ENCODE assay signal across 8 cellular contexts in genomic region chr17:36947922-36948716, GRCh38. TPM values are rescaled to one million over a fixed set of nuclear protein-coding genes. Genes with fewer than 3 reads are reported as not detected.
A peak's percentile ranks its signal among the peaks of the same experiment; 100 is the strongest.
DNase-seq lines count a peak whose midpoint lies in the region; ATAC-seq and TF ChIP-seq lines count a peak whose summit lies in the region.

No MANE protein-coding gene starts in this region.

- peaks cover 42% of the 10 kb centered on the region for H3K27me3 ChIP-seq in CD8-positive, alpha-beta T cell (ENCODE audit: insufficient read depth, low read length)
- H3K27me3 ChIP-seq in cardiac muscle cell = peaks cover 45% of the 10 kb centered on the region

- H3K36me3 ChIP-seq in CD8-positive, alpha-beta T cell (ENCODE audit: insufficient read depth, low read length) = peaks cover 8% of the 10 kb centered on the region
- H3K36me3 ChIP-seq in cardiac muscle cell = peaks cover 5% of the 10 kb centered on the region

- H3K4me1 ChIP-seq in CD8-positive, alpha-beta T cell (ENCODE audit: insufficient read depth, low read length) = peaks cover 31% of the 10 kb centered on the region
- peaks cover 9% of the 10 kb centered on the region for H3K4me1 ChIP-seq in cardiac muscle cell (ENCODE audit: low read depth)

- DNase-seq in CD8-positive, alpha-beta T cell = no peak
- DNase-seq in cardiac muscle cell (ENCODE audit: low read depth in 1 of 2, low spot score in 1 of 2) = no peak
- DNase-seq in skeletal muscle cell (ENCODE audit: low read depth) = no peak
- no peak for DNase-seq in NCI-H1092 (lab: John Stamatoyannopoulos, UW)
- no peak for DNase-seq in medulla oblongata (ENCODE audit: extremely low spot score)

- peaks cover 43% of the 10 kb centered on the region for H3K36me3 Mint-ChIP-seq in CD8-positive, alpha-beta T cell

- H3K27ac ChIP-seq in CD8-positive, alpha-beta T cell (ENCODE audit: low read depth, low read length) = peak overlapping the region; percentile 88
- peak overlapping the region; percentile 92 for H3K27ac ChIP-seq in cardiac muscle cell

- H3K4me3 Mint-ChIP-seq in CD8-positive, alpha-beta T cell = peak overlapping the region; percentile 98

- ATAC-seq in CD8-positive, alpha-beta T cell = peak; percentile 4
- peak; percentile 10 for ATAC-seq in HG02840 (IDR thresholded peaks at IDR 0.05; ENCODE audit: low FRiP score, unreplicated experiment)
- ATAC-seq in HG02938 (IDR thresholded peaks at IDR 0.05; ENCODE audit: unreplicated experiment) = no peak

- CTCF ChIA-PET in CD8-positive, alpha-beta T cell (lab: Charles Lee) = no interaction called here

- POLR2A ChIA-PET in CD8-positive, alpha-beta T cell (lab: Charles Lee) = interaction anchor here (0.6 to 2.7 kb wide), 8 partner anchors 10 to 413 kb away, joined by 3 to 16 read pairs (median 6); partner anchors contain the start of genes LHX1 and PIGW

- peaks cover 63% of the 10 kb centered on the region for H3K4me1 Mint-ChIP-seq in CD8-positive, alpha-beta T cell (ENCODE audit: low read depth)

- H3K9me3 Mint-ChIP-seq in CD8-positive, alpha-beta T cell = no peaks in the 10 kb centered on the region

- TF ChIP-seq CTCF in CD8-positive, alpha-beta T cell (IDR thresholded peaks at IDR 0.05) = no peak
- no peak for TF ChIP-seq CTCF in WI38 (IDR thresholded peaks at IDR 0.05; ENCODE audit: low read depth, low read length)
- TF ChIP-seq CTCF in cardiac muscle cell (IDR thresholded peaks at IDR 0.05; ENCODE audit: low read depth, low read length) = no peak

- H3K27me3 Mint-ChIP-seq in CD8-positive, alpha-beta T cell (ENCODE audit: low read depth) = peaks cover 38% of the 10 kb centered on the region

- H3K27ac Mint-ChIP-seq in CD8-positive, alpha-beta T cell = peak overlapping the region; percentile 98

- H3K9me3 ChIP-seq in CD8-positive, alpha-beta T cell (ENCODE audit: low read length) = no peaks in the 10 kb centered on the region
- H3K9me3 ChIP-seq in cardiac muscle cell (ENCODE audit: low read depth) = no peaks in the 10 kb centered on the region

- intact Hi-C loops in CD8-positive, alpha-beta T cell (cut with DNase I, micrococcal nuclease) = loop anchor here (1.0 to 10.0 kb wide), 13 partner anchors 9 to 1407 kb away; partner anchors contain the start of genes SYNRG (in 2 of the 2), AP2B1 (in 1 of the 2), MYO19 (in 1 of the 2) and PIGW (in 1 of the 2)

- H3K4me3 ChIP-seq in CD8-positive, alpha-beta T cell (ENCODE audit: low read depth, low read length) = peak overlapping the region; percentile 81
- peak overlapping the region; percentile 88 for H3K4me3 ChIP-seq in WI38 (ENCODE audit: low read depth, low read length)
- H3K4me3 ChIP-seq in cardiac muscle cell = peak overlapping the region; percentile 64
- H3K4me3 ChIP-seq in skeletal muscle cell (ENCODE audit: low read depth, low read length) = peak overlapping the region; percentile 66

RNA-seq across cellular contexts. Expression of gene AATF, which starts 0.6 kb away (rescaled TPM):
- 10 to 100 TPM; 49.5 to 51.5 TPM for total RNA-seq in CD8-positive, alpha-beta T cell
- 24.3 and 50.2 TPM in 2 replicates for total RNA-seq in cardiac muscle cell
- 43.3 and 53.2 TPM in 2 replicates for polyA plus RNA-seq in cardiac muscle cell

RNA-seq across cellular contexts. Expression of gene LHX1, which starts 10.8 kb away (rescaled TPM):
- total RNA-seq in CD8-positive, alpha-beta T cell = not detected
- total RNA-seq in cardiac muscle cell = 4.1 and 5.8 TPM in 2 replicates
- 3.0 and 3.1 TPM in 2 replicates for polyA plus RNA-seq in cardiac muscle cell
